Comparison of ENCODE assay signal across 1 cellular context in genomic region chr3:129121792-129122696, GRCh38.
A peak's percentile ranks its signal among the peaks of the same experiment; 100 is the strongest.
TF ChIP-seq lines count a peak whose summit lies in the region.

RAB43 (minus strand) TSS chr3:129121804; CDS start chr3:129121489, 315 bp downstream.

TF ChIP-seq in HepG2, 621 proteins besides CTCF, POLR2A, EP300 and RAD21 (continued from another document):
- TF ChIP-seq DZIP1 (CRISPR knock-in tag; IDR thresholded peaks at IDR 0.05) (0 out of 2 replicates have a peak, but pooled peaks have one; percentile 33), ZFP62 (CRISPR knock-in tag; IDR thresholded peaks at IDR 0.05) (no peak), FLYWCH1 (CRISPR knock-in tag; IDR thresholded peaks at IDR 0.05) (no peak), ARNTL (CRISPR knock-in tag; IDR thresholded peaks at IDR 0.05) (0 out of 2 replicates have a peak, but pooled peaks have one; percentile 29), ETV5 (CRISPR knock-in tag; IDR thresholded peaks at IDR 0.05; ENCODE audit: borderline replicate concordance) (no peak), ELK4 (CRISPR knock-in tag; IDR thresholded peaks at IDR 0.05; ENCODE audit: borderline replicate concordance) (no peak), AKNA (CRISPR knock-in tag; IDR thresholded peaks at IDR 0.05; ENCODE audit: borderline replicate concordance) (no peak), ZMYM4 (CRISPR knock-in tag; IDR thresholded peaks at IDR 0.05) (no peak), ZNF766 (CRISPR knock-in tag; IDR thresholded peaks at IDR 0.05; ENCODE audit: borderline replicate concordance) (no peak), GLI4 (CRISPR knock-in tag; IDR thresholded peaks at IDR 0.05; ENCODE audit: borderline replicate concordance) (peak; percentile 57; the same call in 1 of the 2 replicates), ZNF550 (CRISPR knock-in tag; IDR thresholded peaks at IDR 0.05; ENCODE audit: borderline replicate concordance) (no peak), ZNF253 (CRISPR knock-in tag; IDR thresholded peaks at IDR 0.05; ENCODE audit: borderline replicate concordance) (no peak), HES4 (CRISPR knock-in tag; IDR thresholded peaks at IDR 0.05; ENCODE audit: borderline replicate concordance) (no peak), MAZ (IDR thresholded peaks at IDR 0.05; ENCODE audit: borderline replicate concordance, low read depth, low read length) (0 out of 2 replicates have a peak, but pooled peaks have one; percentile 9), MAZ (CRISPR knock-in tag; IDR thresholded peaks at IDR 0.05; ENCODE audit: low read depth) (no peak), HNRNPUL1 (IDR thresholded peaks at IDR 0.05; ENCODE audit: low read depth, low read length) (0 out of 2 replicates have a peak, but pooled peaks have one; percentile 30), THAP7 (CRISPR knock-in tag; IDR thresholded peaks at IDR 0.05) (peak; percentile 82; the same call in 1 of the 2 replicates), KIAA2018 (CRISPR knock-in tag; IDR thresholded peaks at IDR 0.05; ENCODE audit: borderline replicate concordance) (no peak), ZNF776 (CRISPR knock-in tag; IDR thresholded peaks at IDR 0.05) (no peak), ZNF777 (CRISPR knock-in tag; IDR thresholded peaks at IDR 0.05) (no peak)
TF ChIP-seq in HepG2: peak in this region for 69.
